In the genomic region with DNA sequence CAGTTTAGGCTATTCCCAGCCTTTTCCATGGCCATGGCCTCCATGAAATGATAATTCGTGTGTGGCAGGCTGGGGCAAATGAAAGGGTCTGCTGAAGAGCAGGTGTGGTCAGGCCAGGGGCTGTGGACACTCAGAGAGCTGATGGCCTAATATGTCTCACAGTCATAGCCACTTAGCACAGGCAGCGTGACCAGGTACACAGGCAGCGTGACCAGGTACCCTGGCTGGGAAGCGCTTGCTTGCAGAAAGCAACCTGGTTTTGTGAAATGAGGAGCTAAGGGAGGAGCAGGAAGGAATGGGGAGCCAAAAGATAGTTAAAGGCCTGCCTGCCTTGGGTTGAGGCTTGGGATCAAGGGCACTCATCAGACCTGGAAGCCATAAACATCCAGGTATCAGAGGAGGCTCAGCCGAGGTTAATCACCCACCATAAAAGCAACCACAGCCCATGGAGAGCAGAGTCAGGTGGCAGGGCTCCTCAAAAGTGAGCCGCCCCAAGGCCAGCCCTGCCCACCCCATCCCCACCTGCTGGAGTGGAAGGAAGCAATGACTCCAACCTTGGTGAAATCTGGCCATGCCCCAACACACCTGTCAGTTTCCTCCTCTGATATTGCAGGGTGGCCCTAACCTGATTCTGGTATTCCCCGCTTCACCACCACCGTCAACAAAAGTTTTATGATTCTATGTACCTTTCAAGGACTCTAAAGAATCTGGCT, we compare ENCODE assay signal across 20 cellular contexts. TPM values are rescaled to one million over a fixed set of nuclear protein-coding genes. Genes with fewer than 3 reads are reported as not detected.
DNase-seq lines count a peak whose midpoint lies in the region; ATAC-seq and TF ChIP-seq lines count a peak whose summit lies in the region.
"Had no signal": no experiment of that assay in that cellular context is flagged by ENCODE, and none has a peak within 500 bp of the region (broad histone marks: within the 10 kb centered on the region; RNA-seq: fewer than 3 reads in every experiment).

No MANE protein-coding gene starts in this region.

- no peak overlapping the region for H2BK120ac ChIP-seq in neuronal stem cell (ENCODE audit: low read depth, low read length)

- no peak overlapping the region for H3K14ac ChIP-seq in neuronal stem cell (ENCODE audit: low read length)

- no peak overlapping the region for H3K27ac Mint-ChIP-seq in immature natural killer cell
- H3K27ac Mint-ChIP-seq: activated CD4-positive, alpha-beta T cell treated with anti-CD3 and anti-CD28 coated beads, Interleukin-2, amount 10 ng/mL, durations not matched to agents 24 days and 14 days; activated CD8-positive, alpha-beta memory T cell treated with anti-CD3 and anti-CD28 coated beads, Interleukin-2, amount 10 ng/mL, durations not matched to agents 7 days and 5 days; activated naive CD8-positive, alpha-beta T cell; activated T-helper 1 cell treated with anti-CD3 and anti-CD28 coated beads, Interleukin-12 subunit alpha, Interleukin-12 subunit beta, Interleukin-2, Interleukin-4 antibody, amounts not matched to agents 30 ng/mL and 10 ng/mL and 1 ng/mL, durations not matched to agents 14 hours and 24 hours and 36 hours; CD8-positive, alpha-beta T cell; natural killer cell; T-helper 1 cell treated with Interleukin-12 subunit alpha and Interleukin-12 subunit beta and Interleukin-4 antibody, amounts not matched to agents 30 μg/mL and 1 μg/mL, for 36 hours had no signal

- no peak overlapping the region for H4K8ac ChIP-seq in neuronal stem cell (ENCODE audit: low read depth, low read length)

- peak overlapping the region; percentile 39 for H3K23ac ChIP-seq in neuronal stem cell (ENCODE audit: low read depth, low read length, poor library complexity)

- H3K27me3 ChIP-seq in Panc1 (ENCODE audit: control insufficient read depth, insufficient read depth, low read length) (no peaks in the 10 kb centered on the region), neuronal stem cell (ENCODE audit: control insufficient read depth in 3 of 3, insufficient read depth in 3 of 3, low read depth in 1 of 3, low read length in 3 of 3) (no peaks in the 10 kb centered on the region)
- H3K27me3 ChIP-seq: ovary had no signal

- peaks cover 20% of the 10 kb centered on the region for H3K4me1 ChIP-seq in Panc1 (ENCODE audit: control insufficient read depth, insufficient read depth, low read length)
- H3K4me1 ChIP-seq in neuronal stem cell (ENCODE audit: control insufficient read depth in 2 of 2, insufficient read depth in 1 of 2, low read depth in 1 of 2, low read length in 2 of 2) = peaks cover 0 to 1% of the 10 kb centered on the region in 2 donors

- peak overlapping the region; percentile 27 for H2BK5ac ChIP-seq in neuronal stem cell (ENCODE audit: low read length)

- H3K27ac ChIP-seq in Panc1 (ENCODE audit: low read length) (peak overlapping the region; percentile 64; the same call in 1 of the 2 replicates), neuronal stem cell (replicated peaks; ENCODE audit: low read length) (no peak overlapping the region)
- H3K27ac ChIP-seq: ovary had no signal

- no peak overlapping the region for H2AFZ ChIP-seq in neuronal stem cell (ENCODE audit: low read length)

- no CpG with 5 or more reads among the region's 8 CpGs for WGBS in neuronal stem cell (ENCODE audit: extremely low coverage in 2 of 2, insufficient read length in 2 of 2, insufficient replicate concordance in 1 of 2), 2 donors

- peak overlapping the region; percentile 59 for H2BK15ac ChIP-seq in neuronal stem cell (ENCODE audit: low read length)

- no peak overlapping the region for H3K4ac ChIP-seq in neuronal stem cell (ENCODE audit: low read length)

- POLR2A ChIA-PET in Panc1 (lab: Charles Lee) = no interaction called here

- no peaks in the 10 kb centered on the region for H3K9me3 ChIP-seq in Panc1 (ENCODE audit: control insufficient read depth, insufficient read depth, low read depth, low read length)
- H3K9me3 ChIP-seq in neuronal stem cell (replicated peaks in 1 of 2; ENCODE audit: control insufficient read depth in 2 of 2, insufficient read depth in 1 of 2, low read depth in 1 of 2, low read length in 2 of 2) = no peaks in the 10 kb centered on the region
- H3K9me3 ChIP-seq: ovary had no signal

- no peak for ATAC-seq in Panc1
- no peak for ATAC-seq in left lobe of liver
- no peak for ATAC-seq in stimulated activated naive CD8-positive, alpha-beta T cell treated with anti-CD3 and anti-CD28 coated beads, Interleukin-15, Interleukin-2, amounts not matched to agents 100 U/mL and 50 U/mL, for 24 hours
- ATAC-seq: activated CD8-positive, alpha-beta memory T cell treated with anti-CD3 and anti-CD28 coated beads, Interleukin-2, amount 10 ng/mL, durations not matched to agents 7 days and 5 days; CD8-positive, alpha-beta T cell; natural killer cell had no signal

- peaks cover 0 to 10% (median 0%) of the 10 kb centered on the region in 3 donors for H3K27me3 Mint-ChIP-seq in immature natural killer cell (ENCODE audit: low read depth in 3 of 3)
- H3K27me3 Mint-ChIP-seq: activated naive CD8-positive, alpha-beta T cell had no signal

- peak overlapping the region; percentile 54 for H3K18ac ChIP-seq in neuronal stem cell (ENCODE audit: low read length)

- H3K36me3 ChIP-seq in Panc1 (ENCODE audit: control insufficient read depth, insufficient read depth, low read length) (no peaks in the 10 kb centered on the region), neuronal stem cell (replicated peaks in 1 of 2; ENCODE audit: control insufficient read depth in 2 of 2, insufficient read depth in 2 of 2, low read length in 2 of 2) (no peaks in the 10 kb centered on the region)
- H3K36me3 ChIP-seq: ovary had no signal

- no TSS peak for BruUV-seq in Panc1 (replicated peaks; lab: Mats Ljungman, UMichigan)

- no peaks in the 10 kb centered on the region for H3K4me1 Mint-ChIP-seq in immature natural killer cell
- H3K4me1 Mint-ChIP-seq: activated CD4-positive, alpha-beta T cell treated with anti-CD3 and anti-CD28 coated beads, Interleukin-2, amount 10 ng/mL, durations not matched to agents 24 days and 14 days; activated CD8-positive, alpha-beta memory T cell treated with anti-CD3 and anti-CD28 coated beads, Interleukin-2, amount 10 ng/mL, durations not matched to agents 7 days and 5 days had no signal

- no peaks in the 10 kb centered on the region for H3K9me3 Mint-ChIP-seq in immature natural killer cell
- H3K9me3 Mint-ChIP-seq: activated CD4-positive, alpha-beta T cell treated with anti-CD3 and anti-CD28 coated beads, Interleukin-2, amount 10 ng/mL, durations not matched to agents 24 days and 14 days; activated T-helper 1 cell treated with anti-CD3 and anti-CD28 coated beads, Interleukin-12 subunit alpha, Interleukin-12 subunit beta, Interleukin-2, Interleukin-4 antibody, amounts not matched to agents 30 ng/mL and 10 ng/mL and 1 ng/mL, durations not matched to agents 14 hours and 24 hours and 36 hours; CD8-positive, alpha-beta T cell; natural killer cell; T-helper 1 cell treated with Interleukin-12 subunit alpha and Interleukin-12 subunit beta and Interleukin-4 antibody, amounts not matched to agents 30 μg/mL and 1 μg/mL, for 36 hours had no signal

- H2AK5ac ChIP-seq in neuronal stem cell (ENCODE audit: low read depth, low read length) = peak overlapping the region; percentile 25

- in situ Hi-C loops in Panc1 (cut with HindIII; ENCODE audit: low pct_unique_long_range_greater_than_20kb, low sequenced_read_pairs) = no loop called here

- H3K36me3 Mint-ChIP-seq in immature natural killer cell = no peaks in the 10 kb centered on the region
- H3K36me3 Mint-ChIP-seq: activated CD8-positive, alpha-beta memory T cell treated with anti-CD3 and anti-CD28 coated beads, Interleukin-2, amount 10 ng/mL, durations not matched to agents 7 days and 5 days; activated naive CD8-positive, alpha-beta T cell; CD8-positive, alpha-beta T cell; natural killer cell had no signal

- H3K79me1 ChIP-seq in neuronal stem cell (ENCODE audit: low read depth, low read length) = no peaks in the 10 kb centered on the region

- DNase-seq in DMS53 (lab: John Stamatoyannopoulos, UW) (peak; percentile 83), LoVo (ENCODE audit: low spot score) (peak; percentile 87), Panc1 (ENCODE audit: low read depth, low spot score) (no peak), neuronal stem cell (ENCODE audit: low spot score) (no peak), immature natural killer cell (no peak), left lobe of liver (ENCODE audit: low spot score) (no peak)
- DNase-seq in stimulated activated naive CD8-positive, alpha-beta T cell treated with anti-CD3 and anti-CD28 coated beads, Interleukin-15, Interleukin-2, amounts not matched to agents 100 U/mL and 50 U/mL, for 24 hours = no peak
- DNase-seq: activated CD4-positive, alpha-beta T cell treated with anti-CD3 and anti-CD28 coated beads, Interleukin-2, amount 10 ng/mL, durations not matched to agents 24 days and 14 days; activated CD8-positive, alpha-beta memory T cell treated with anti-CD3 and anti-CD28 coated beads, Interleukin-2, amount 10 ng/mL, durations not matched to agents 7 days and 5 days; CD8-positive, alpha-beta T cell; cerebellar nuclear complex; effector memory CD4-positive, alpha-beta T cell; mesendoderm; natural killer cell; NCI-H1694; NCI-H774; ovary had no signal

- H4K91ac ChIP-seq in neuronal stem cell (ENCODE audit: low read depth, low read length, poor library complexity) = peak overlapping the region; percentile 34

- H3K4me3 Mint-ChIP-seq in immature natural killer cell = no peak overlapping the region
- H3K4me3 Mint-ChIP-seq: activated CD4-positive, alpha-beta T cell treated with anti-CD3 and anti-CD28 coated beads, Interleukin-2, amount 10 ng/mL, durations not matched to agents 24 days and 14 days; activated CD8-positive, alpha-beta memory T cell treated with anti-CD3 and anti-CD28 coated beads, Interleukin-2, amount 10 ng/mL, durations not matched to agents 7 days and 5 days; activated naive CD8-positive, alpha-beta T cell; activated T-helper 1 cell treated with anti-CD3 and anti-CD28 coated beads, Interleukin-12 subunit alpha, Interleukin-12 subunit beta, Interleukin-2, Interleukin-4 antibody, amounts not matched to agents 30 ng/mL and 10 ng/mL and 1 ng/mL, durations not matched to agents 14 hours and 24 hours and 36 hours; CD8-positive, alpha-beta T cell; natural killer cell; T-helper 1 cell treated with Interleukin-12 subunit alpha and Interleukin-12 subunit beta and Interleukin-4 antibody, amounts not matched to agents 30 μg/mL and 1 μg/mL, for 36 hours had no signal

- H3K4me2 ChIP-seq in neuronal stem cell (ENCODE audit: insufficient read depth, low read length, poor library complexity, severe bottlenecking) = no peak overlapping the region

- H3K4me3 ChIP-seq in Panc1 (ENCODE audit: low read depth in 2 of 2, low read length in 2 of 2) (no peak overlapping the region), neuronal stem cell (ENCODE audit: low read length in 2 of 2) (no peak overlapping the region)
- H3K4me3 ChIP-seq: ovary had no signal

- H3K9ac ChIP-seq in neuronal stem cell (ENCODE audit: low read depth, low read length, poor library complexity) = peak overlapping the region; percentile 51

- CTCF ChIA-PET in Panc1 (lab: Charles Lee) = no interaction called here

- H2BK12ac ChIP-seq in neuronal stem cell (ENCODE audit: low read length) = no peak overlapping the region

- intact Hi-C loops in Panc1 (cut with micrococcal nuclease; ENCODE audit: unreplicated experiment) = no loop called here

- TF ChIP-seq CTCF in Panc1 (IDR thresholded peaks at IDR 0.05) = no peak

RNA-seq across cellular contexts. Expression of gene KRT8, which starts 8.0 kb away (rescaled TPM):
- total RNA-seq in Panc1 (2021; ENCODE audit: unreplicated experiment) (6,125 TPM), left lobe of liver (235 TPM)
- polyA plus RNA-seq in Panc1 (2012; ENCODE audit: insufficient read length) = 7,157 TPM
- polyA plus RNA-seq in neuronal stem cell (2013, experiment 1 of 2) = 179 TPM
- 174 TPM for polyA plus RNA-seq in neuronal stem cell (2013, experiment 2 of 2)
- not detected for polyA plus RNA-seq in immature natural killer cell

RNA-seq across cellular contexts. Expression of gene KRT18, which starts 36.1 kb away (rescaled TPM):
- 4,079 TPM for total RNA-seq in Panc1 (2021; ENCODE audit: unreplicated experiment)
- polyA plus RNA-seq in Panc1 (2012; ENCODE audit: insufficient read length) = 4,352 TPM
- polyA plus RNA-seq in neuronal stem cell (2013, experiment 1 of 2) = 80.9 TPM
- polyA plus RNA-seq in neuronal stem cell (2013, experiment 2 of 2) = 82.5 TPM
- under 1 TPM in 1 of 3 donors, not detected in 2; 0.60 TPM for polyA plus RNA-seq in immature natural killer cell
- 194 TPM for total RNA-seq in left lobe of liver

Comparison
In these comparisons a context has a peak if more than half of its experiments do, and no peak if none do; other contexts are left out.
1. DNase-seq: peak in DMS53 (single experiment) and LoVo (single experiment); none in Panc1 (single experiment), neuronal stem cell (single experiment), immature natural killer cell (0 of 3), left lobe of liver (single experiment) and stimulated activated naive CD8-positive, alpha-beta T cell treated with anti-CD3 and anti-CD28 coated beads, Interleukin-15, Interleukin-2, amounts not matched to agents 100 U/mL and 50 U/mL, for 24 hours (single experiment).
2. RNA of gene KRT8, which starts 8.0 kb away (total RNA-seq): 6,125 TPM in Panc1 (single experiment); 235 TPM in left lobe of liver (single experiment); every median in the first group is over 10 times any median in the second.
3. RNA of gene KRT18, which starts 36.1 kb away (total RNA-seq): 4,079 TPM in Panc1 (single experiment); 194 TPM in left lobe of liver (single experiment); every median in the first group is over 10 times any median in the second.